ENCODE assay signal across 10 cellular contexts in genomic region chr5:6359941-6360683, GRCh38. TPM values are rescaled to one million over a fixed set of nuclear protein-coding genes. Genes with fewer than 3 reads are reported as not detected.
DNase-seq lines count a peak whose midpoint lies in the region; ATAC-seq, FAIRE-seq and TF ChIP-seq lines count a peak whose summit lies in the region.
"Had no signal": no experiment of that assay in that cellular context is flagged by ENCODE, and none has a peak within 500 bp of the region (broad histone marks: within the 10 kb centered on the region; RNA-seq: fewer than 3 reads in every experiment).

No MANE protein-coding gene starts in this region.

- no peaks in the 10 kb centered on the region for H3K79me2 ChIP-seq in osteoblast (ENCODE audit: insufficient read depth, low read length)

- no peak overlapping the region for H3K4me2 ChIP-seq in osteoblast (ENCODE audit: insufficient read depth, low read length)

- H3K27me3 ChIP-seq in BE2C, result no peaks in the 10 kb centered on the region
- H3K27me3 ChIP-seq in osteoblast (ENCODE audit: insufficient read depth, low read length), result no peaks in the 10 kb centered on the region

- H3K9me3 ChIP-seq in BE2C (no peaks in the 10 kb centered on the region), osteoblast (ENCODE audit: low read depth, low read length) (no peaks in the 10 kb centered on the region)

- H3K4me3 ChIP-seq in BE2C (ENCODE audit: low read depth, low read length) (peak overlapping the region; percentile 28), osteoblast (ENCODE audit: insufficient read depth, low read length) (no peak overlapping the region)

- H3K4me1 ChIP-seq in BE2C, result peaks cover 8% of the 10 kb centered on the region
- H3K4me1 ChIP-seq in osteoblast (ENCODE audit: insufficient read depth, low read length), result no peaks in the 10 kb centered on the region

- H3K36me3 ChIP-seq in BE2C (no peaks in the 10 kb centered on the region), osteoblast (ENCODE audit: insufficient read depth, low read length) (no peaks in the 10 kb centered on the region)

- H4K20me1 ChIP-seq in osteoblast (ENCODE audit: insufficient read depth, low read length), result no peaks in the 10 kb centered on the region

- TF ChIP-seq CTCF in BE2C (IDR thresholded peaks at IDR 0.05; ENCODE audit: low read depth, low read length) (no peak), osteoblast (IDR thresholded peaks at IDR 0.05; ENCODE audit: extremely low read depth, low read depth, low read length) (no peak)

- peaks cover 25% of the 10 kb centered on the region for H3K36me3 Mint-ChIP-seq in activated naive CD8-positive, alpha-beta T cell treated with anti-CD3 and anti-CD28 coated beads for 36 hours

- H3K27me3 Mint-ChIP-seq in activated naive CD8-positive, alpha-beta T cell treated with anti-CD3 and anti-CD28 coated beads for 36 hours, result no peaks in the 10 kb centered on the region

- no peak overlapping the region for H2AFZ ChIP-seq in osteoblast (ENCODE audit: low read length)

- no peak for FAIRE-seq in frontal cortex (lab: Jason Lieb, UNC)
- FAIRE-seq: endometrium, G401.6 had no signal

- ATAC-seq in GM19395 (IDR thresholded peaks at IDR 0.05; ENCODE audit: unreplicated experiment), result peak; percentile 87
- ATAC-seq in HG03460 (IDR thresholded peaks at IDR 0.05; ENCODE audit: unreplicated experiment), result peak; percentile 72

- H3K4me1 Mint-ChIP-seq in activated naive CD8-positive, alpha-beta T cell treated with anti-CD3 and anti-CD28 coated beads for 36 hours, result peaks cover 12% of the 10 kb centered on the region

- H3K9me3 Mint-ChIP-seq in activated naive CD8-positive, alpha-beta T cell treated with anti-CD3 and anti-CD28 coated beads for 36 hours, result no peaks in the 10 kb centered on the region

- H3K4me3 Mint-ChIP-seq in activated naive CD8-positive, alpha-beta T cell treated with anti-CD3 and anti-CD28 coated beads for 36 hours, result no peak overlapping the region

- no peak overlapping the region for H3K27ac ChIP-seq in osteoblast (ENCODE audit: low read depth, low read length)

- H3K27ac Mint-ChIP-seq in activated naive CD8-positive, alpha-beta T cell treated with anti-CD3 and anti-CD28 coated beads for 36 hours, result peak overlapping the region; percentile 77

- DNase-seq in BE2C (peak; percentile 30), osteoblast (ENCODE audit: insufficient read length, low spot score, missing footprints) (no peak), frontal cortex (ENCODE audit: low spot score in 2 of 2) (no peak), pons (ENCODE audit: low spot score) (no peak), NCI-H1694 treated with DMSO at 0.1 percent for 48 hours (lab: John Stamatoyannopoulos, UW) (no peak)
- no peak for DNase-seq in activated naive CD8-positive, alpha-beta T cell treated with anti-CD3 and anti-CD28 coated beads for 36 hours

RNA-seq across cellular contexts. Expression of gene MED10, which starts 18.2 kb away (rescaled TPM):
- 107 TPM for polyA plus RNA-seq in BE2C (2012; ENCODE audit: insufficient read depth, insufficient read length, low read depth)
- total RNA-seq in activated naive CD8-positive, alpha-beta T cell treated with anti-CD3 and anti-CD28 coated beads for 36 hours, result 10 to 100 TPM; 57.1 to 59.1 TPM
- 12.4 and 13.4 TPM in 2 replicates for total RNA-seq in osteoblast
- total RNA-seq in frontal cortex, result 15.1 TPM
